ENCODE assay signal across 20 cellular contexts in the genomic region with DNA sequence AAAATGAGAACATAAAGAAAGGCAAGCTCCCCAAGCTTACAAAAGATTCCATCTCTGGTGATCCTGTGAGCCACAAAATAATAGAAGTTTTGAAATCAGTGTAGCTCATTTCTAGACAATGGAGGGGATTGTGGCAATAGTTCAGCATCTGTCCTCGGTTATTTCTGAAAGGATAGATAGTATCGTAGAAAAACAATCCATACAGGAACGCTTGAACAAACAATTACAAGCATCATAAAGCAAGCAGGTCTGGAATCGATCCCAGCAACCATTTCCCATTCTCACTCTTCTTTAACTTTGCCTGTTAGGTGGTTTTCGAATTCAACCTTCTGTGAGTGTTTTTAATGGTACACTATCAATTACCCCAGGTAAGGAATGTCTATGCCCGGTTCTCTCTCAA.
"Had no signal": no experiment of that assay in that cellular context is flagged by ENCODE, and none has a peak within 500 bp of the region (broad histone marks: within the 10 kb centered on the region; RNA-seq: fewer than 3 reads in every experiment).

No MANE protein-coding gene starts in this region.

- H3K27ac ChIP-seq: colonic mucosa, heart right ventricle, right atrium auricular region, sigmoid colon, skin epidermis, stomach, thoracic aorta, transverse colon had no signal

- H3K27ac Mint-ChIP-seq: naive thymus-derived CD4-positive, alpha-beta T cell; nephron progenitor cell had no signal

- H3K36me3 ChIP-seq: colonic mucosa, heart right ventricle, right atrium auricular region, sigmoid colon, stomach, thoracic aorta, transverse colon had no signal

- H3K4me3 Mint-ChIP-seq: naive thymus-derived CD4-positive, alpha-beta T cell; nephron progenitor cell had no signal

- H3K9me3 ChIP-seq: colonic mucosa, heart right ventricle, right atrium auricular region, sigmoid colon, stomach, thoracic aorta, transverse colon had no signal

- H3K4me1 ChIP-seq: colonic mucosa, right atrium auricular region had no signal

- ATAC-seq: esophagus mucosa; heart right ventricle; left lobe of liver; naive thymus-derived CD4-positive, alpha-beta T cell had no signal

- DNase-seq: colonic mucosa; dorsolateral prefrontal cortex; effector CD8-positive, alpha-beta T cell; heart right ventricle; islet precursor cell; mammary epithelial cell; naive thymus-derived CD4-positive, alpha-beta T cell; nephron progenitor cell; sigmoid colon; stimulated activated CD4-positive, alpha-beta T cell treated with anti-CD3 and anti-CD28 coated beads, Interleukin-2, amount 100 ng/mL, for 24 hours; stimulated activated CD4-positive, alpha-beta T cell treated with anti-CD3 and anti-CD28 coated beads, Interleukin-4, amount 100 ng/mL, for 4 hours; stimulated activated naive CD4-positive, alpha-beta T cell; stomach; substantia nigra; transverse colon had no signal

- H3K36me3 Mint-ChIP-seq: naive thymus-derived CD4-positive, alpha-beta T cell had no signal

- H3K27me3 Mint-ChIP-seq: naive thymus-derived CD4-positive, alpha-beta T cell had no signal

- H3K4me3 ChIP-seq: colonic mucosa, dorsolateral prefrontal cortex, heart right ventricle, right atrium auricular region, sigmoid colon, skin epidermis, stomach, thoracic aorta, transverse colon had no signal

- H3K27me3 ChIP-seq: colonic mucosa, dorsolateral prefrontal cortex, heart right ventricle, right atrium auricular region, sigmoid colon, stomach, transverse colon had no signal

- H3K4me1 Mint-ChIP-seq: naive thymus-derived CD4-positive, alpha-beta T cell had no signal

- H3K9me3 Mint-ChIP-seq: nephron progenitor cell had no signal
